In the genomic region with DNA sequence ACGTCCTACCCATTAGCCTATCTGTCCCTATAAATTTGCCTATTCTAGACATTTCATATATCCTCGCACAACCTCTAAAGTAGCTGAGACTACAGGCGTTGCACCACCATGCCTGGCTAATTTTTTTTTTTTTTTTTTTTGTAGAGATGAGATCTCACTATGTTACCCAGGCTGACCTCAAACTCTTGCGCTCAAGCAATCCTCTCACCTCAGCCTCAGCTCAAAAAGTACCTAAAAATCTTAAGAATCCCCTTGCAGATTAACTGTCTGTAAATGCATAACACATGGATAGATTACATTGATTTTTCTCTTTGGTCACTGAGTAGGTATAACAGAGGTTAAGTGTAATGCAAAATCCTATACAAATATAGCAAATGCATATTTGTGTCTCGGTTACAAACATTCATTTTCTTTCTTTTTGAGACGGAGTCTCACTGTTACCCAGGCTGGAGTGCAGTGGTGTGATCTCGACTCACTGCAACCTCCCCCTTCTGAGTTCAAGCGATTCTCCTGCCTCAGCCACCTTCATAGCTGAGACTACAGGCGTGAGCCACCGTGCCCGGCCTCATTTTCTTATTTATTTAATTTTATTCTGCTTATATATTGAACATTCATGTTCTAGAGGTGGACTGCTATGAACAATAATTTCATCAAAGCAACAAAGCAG, we compare ENCODE assay signal across 24 cellular contexts. TPM values are rescaled to one million over a fixed set of nuclear protein-coding genes. Genes with fewer than 3 reads are reported as not detected.
DNase-seq lines count a peak whose midpoint lies in the region; ATAC-seq, FAIRE-seq and TF ChIP-seq lines count a peak whose summit lies in the region.
"Had no signal": no experiment of that assay in that cellular context is flagged by ENCODE, and none has a peak within 500 bp of the region (broad histone marks: within the 10 kb centered on the region; RNA-seq: fewer than 3 reads in every experiment).

No MANE protein-coding gene starts in this region.

- no peaks in the 10 kb centered on the region for H3K36me3 Mint-ChIP-seq in natural killer cell
- H3K36me3 Mint-ChIP-seq: CD4-positive, CD25-positive, alpha-beta regulatory T cell; CD8-positive, alpha-beta memory T cell had no signal

- no peak overlapping the region for H3K4me2 ChIP-seq in GM12878 (ENCODE audit: control insufficient read depth, insufficient read depth)

- no peaks in the 10 kb centered on the region for H3K4me1 ChIP-seq in GM12878 (ENCODE audit: control insufficient read depth, insufficient read depth, low read length)
- no peaks in the 10 kb centered on the region for H3K4me1 ChIP-seq in colonic mucosa
- H3K4me1 ChIP-seq: BE2C had no signal

- POLR2A ChIA-PET in GM12878 (lab: Charles Lee), result interaction anchor here (0.6 to 1.5 kb wide), 3 partner anchors 10 to 42 kb away, joined by 3 to 4 read pairs (median 3); partner anchors contain the start of gene GOLPH3L

- H3K27ac ChIP-seq in GM12878 (ENCODE audit: control insufficient read depth, insufficient read depth) (no peak overlapping the region), colonic mucosa (no peak overlapping the region)
- H3K27ac ChIP-seq: GM23248 had no signal

- no peak for DNase-seq in stimulated activated naive CD8-positive, alpha-beta T cell treated with anti-CD3 and anti-CD28 coated beads, Interleukin-15, amount 100 ng/mL, for 72 hours
- no peak for DNase-seq in stimulated activated naive CD8-positive, alpha-beta T cell treated with anti-CD3 and anti-CD28 coated beads, Interleukin-15, Interleukin-2, amounts not matched to agents 100 U/mL and 50 U/mL, for 24 hours
- DNase-seq in GM12878 (ENCODE audit: low read depth, low spot score) (no peak), natural killer cell (no peak), colonic mucosa (no peak)
- no peak for DNase-seq in stimulated activated CD4-positive, alpha-beta T cell treated with anti-CD3 and anti-CD28 coated beads, Interleukin-12 subunit alpha, Interleukin-12 subunit beta, amount 100 ng/mL, for 4 hours
- DNase-seq: 8988T; BE2C; C1 segment of cervical spinal cord; CD4-positive, CD25-positive, alpha-beta regulatory T cell; CD8-positive, alpha-beta memory T cell; COR-L47; DMS 273 treated with DMSO at 0.1 percent for 48 hours; DMS53; DND-41; EL; GM23248; HCEC 1CT had no signal

- H3K4me3 ChIP-seq in GM12878 (no peak overlapping the region), colonic mucosa (no peak overlapping the region)
- H3K4me3 ChIP-seq: GM23248 had no signal

- no peak for TF ChIP-seq POLR2A in GM12878 (IDR thresholded peaks at IDR 0.05; ENCODE audit: low read depth, low read length)

- H3K9me3 ChIP-seq in GM12878 (replicated peaks; ENCODE audit: control insufficient read depth, insufficient read depth, low read length) (no peaks in the 10 kb centered on the region; the same call in 2 of the 3 replicates), colonic mucosa (no peaks in the 10 kb centered on the region)
- H3K9me3 ChIP-seq: BE2C had no signal

- SMC1A ChIA-PET in GM12878 (lab: Charles Lee; ENCODE audit: uncharacterized antibody, unreplicated experiment), result interaction anchor here (1.0 to 1.7 kb wide), 2 partner anchors 21 to 95 kb away, joined by 4 to 5 read pairs; partner anchors contain the start of gene GOLPH3L

- no peaks in the 10 kb centered on the region for H3K9me3 Mint-ChIP-seq in stimulated activated naive CD8-positive, alpha-beta T cell treated with anti-CD3 and anti-CD28 coated beads, Interleukin-15, amount 100 ng/mL, for 72 hours
- no peaks in the 10 kb centered on the region for H3K9me3 Mint-ChIP-seq in natural killer cell
- H3K9me3 Mint-ChIP-seq: CD4-positive, CD25-positive, alpha-beta regulatory T cell; CD8-positive, alpha-beta memory T cell; IgD-negative memory B cell had no signal

- in situ Hi-C loops in GM12878 (cut with MboI), result no loop called here

- H3K79me2 ChIP-seq in GM12878 (ENCODE audit: control insufficient read depth, insufficient read depth, low read length), result no peaks in the 10 kb centered on the region

- FAIRE-seq in GM12878 (lab: Jason Lieb, UNC), result no peak
- FAIRE-seq: GM12891, H54, HepG2 had no signal

- H3K4me3 Mint-ChIP-seq in stimulated activated naive CD8-positive, alpha-beta T cell treated with anti-CD3 and anti-CD28 coated beads, Interleukin-15, amount 100 ng/mL, for 72 hours, result no peak overlapping the region
- no peak overlapping the region for H3K4me3 Mint-ChIP-seq in natural killer cell
- H3K4me3 Mint-ChIP-seq: CD4-positive, CD25-positive, alpha-beta regulatory T cell; IgD-negative memory B cell had no signal

- TF ChIP-seq CTCF in GM12878 (IDR thresholded peaks at IDR 0.05 in 2 of 3, conservative IDR thresholded peaks at IDR 0.05 in 1 of 3; ENCODE audit: control insufficient read depth in 2 of 3, extremely low read depth in 1 of 3, insufficient read depth in 1 of 3, low read depth in 3 of 3, low read length in 3 of 3) (no peak), natural killer cell (IDR thresholded peaks at IDR 0.05) (no peak), colonic mucosa (IDR thresholded peaks at IDR 0.05) (no peak)

- H3K27ac Mint-ChIP-seq in stimulated activated naive CD8-positive, alpha-beta T cell treated with anti-CD3 and anti-CD28 coated beads, Interleukin-15, amount 100 ng/mL, for 72 hours, result no peak overlapping the region
- H3K27ac Mint-ChIP-seq in natural killer cell, result no peak overlapping the region
- H3K27ac Mint-ChIP-seq: CD4-positive, CD25-positive, alpha-beta regulatory T cell; IgD-negative memory B cell had no signal

- no peaks in the 10 kb centered on the region for H3K27me3 ChIP-seq in GM12878 (replicated peaks in 1 of 2; ENCODE audit: control insufficient read depth in 2 of 2, insufficient read depth in 2 of 2, low read length in 1 of 2)
- H3K27me3 ChIP-seq in colonic mucosa, result no peaks in the 10 kb centered on the region
- H3K27me3 ChIP-seq: BE2C had no signal

- intact Hi-C loops in GM12878 (cut with micrococcal nuclease; ENCODE audit: unreplicated experiment), result no loop called here
- intact Hi-C loops in natural killer cell (cut with micrococcal nuclease), result no loop called here
- intact Hi-C loops in colonic mucosa (cut with DNase I), result no loop called here

- 44% methylated on average over 11 of the region's 11 CpGs for WGBS in GM12878 (ENCODE audit: insufficient coverage, insufficient replicate concordance, low lambda C conversion rate, missing lambda C conversion rate)

- H3K9ac ChIP-seq in GM12878 (ENCODE audit: control insufficient read depth, insufficient read depth, low read length) (no peak overlapping the region), colonic mucosa (ENCODE audit: low read depth in 2 of 2, low read length in 2 of 2) (no peak overlapping the region)
- H3K9ac ChIP-seq: GM23248 had no signal

- no peak for TF ChIP-seq RAD21 in GM12878 (IDR thresholded peaks at IDR 0.05; ENCODE audit: insufficient read depth, low read depth, low read length)

- CTCF ChIA-PET in GM12878 (lab: Yijun Ruan, JAX), result interaction anchor here (1.7 to 1.9 kb wide), 2 partner anchors 26 to 204 kb away, joined by 4 to 6 read pairs; no protein-coding TSS in a partner anchor

- ATAC-seq in stimulated activated naive CD8-positive, alpha-beta T cell treated with anti-CD3 and anti-CD28 coated beads, Interleukin-15, amount 100 ng/mL, for 72 hours, result peak; percentile 31
- ATAC-seq in stimulated activated naive CD8-positive, alpha-beta T cell treated with anti-CD3 and anti-CD28 coated beads, Interleukin-15, Interleukin-2, amounts not matched to agents 100 U/mL and 50 U/mL, for 24 hours, result no peak
- peak; percentile 75 for ATAC-seq in GM12878
- ATAC-seq in natural killer cell, result peak; percentile 58 to 80 (median 68)
- ATAC-seq in HG02642 (IDR thresholded peaks at IDR 0.05; ENCODE audit: poor library complexity, unreplicated experiment), result no peak
- ATAC-seq: HepG2 had no signal

- no peak for TF ChIP-seq EP300 in GM12878 (IDR thresholded peaks at IDR 0.05; ENCODE audit: borderline replicate concordance in 1 of 2, control insufficient read depth in 1 of 2, low read depth in 2 of 2, low read length in 2 of 2)

- H3K4me1 Mint-ChIP-seq in stimulated activated naive CD8-positive, alpha-beta T cell treated with anti-CD3 and anti-CD28 coated beads, Interleukin-15, amount 100 ng/mL, for 72 hours, result no peaks in the 10 kb centered on the region
- H3K4me1 Mint-ChIP-seq in natural killer cell, result no peaks in the 10 kb centered on the region
- H3K4me1 Mint-ChIP-seq: CD4-positive, CD25-positive, alpha-beta regulatory T cell; IgD-negative memory B cell had no signal

- BruUV-seq in GM12878 (replicated peaks; lab: Mats Ljungman, UMichigan), result no TSS peak

- H3K36me3 ChIP-seq in GM12878 (ENCODE audit: control insufficient read depth in 2 of 2, insufficient read depth in 2 of 2, low read length in 1 of 2), result no peaks in the 10 kb centered on the region
- no peaks in the 10 kb centered on the region for H3K36me3 ChIP-seq in colonic mucosa
- H3K36me3 ChIP-seq: BE2C had no signal

- RAD21 ChIA-PET in GM12878 (lab: Charles Lee; ENCODE audit: unreplicated experiment), result interaction anchor here (0.7 to 0.9 kb wide), 3 partner anchors 9 to 99 kb away, joined by 3 to 5 read pairs (median 3); no protein-coding TSS in a partner anchor

- H2AFZ ChIP-seq in GM12878 (ENCODE audit: control insufficient read depth, low read depth, low read length), result no peak overlapping the region
- H2AFZ ChIP-seq: GM23248 had no signal

- no peaks in the 10 kb centered on the region for H4K20me1 ChIP-seq in GM12878 (ENCODE audit: control insufficient read depth, insufficient read depth)

- H3K27me3 Mint-ChIP-seq in stimulated activated naive CD8-positive, alpha-beta T cell treated with anti-CD3 and anti-CD28 coated beads, Interleukin-15, amount 100 ng/mL, for 72 hours, result no peaks in the 10 kb centered on the region
- H3K27me3 Mint-ChIP-seq in natural killer cell (ENCODE audit: low read depth in 2 of 2), result no peaks in the 10 kb centered on the region
- H3K27me3 Mint-ChIP-seq: CD4-positive, CD25-positive, alpha-beta regulatory T cell; CD8-positive, alpha-beta memory T cell; IgD-negative memory B cell had no signal

RNA-seq across cellular contexts. Expression of gene HORMAD1, which starts 2.3 kb away (rescaled TPM):
- total RNA-seq in GM12878 (2013; cell fraction: nucleolus; rRNA removed), result 0.81 TPM in 1 of 2 replicates, not detected in the other
- total RNA-seq in GM12878 (2014; rRNA removed), result 0.22 TPM in 1 of 2 replicates, not detected in the other
- total RNA-seq in GM12878 (2014; rRNA removed; fragmentation: Illumina TruSeq; extraction: Trizol), result 0.22 and 0.28 TPM in 2 replicates
- not detected in 2 replicates for total RNA-seq in GM12878 (2021)
- polyA plus RNA-seq in GM12878 (2011; ENCODE audit: low read depth), result not detected
- polyA plus RNA-seq in GM12878 (2011; rRNA removed), result 0.08 and 0.27 TPM in 2 replicates
- not detected in 2 replicates for polyA plus RNA-seq in GM12878 (2011; cell fraction: cytosol; rRNA removed)
- polyA plus RNA-seq in GM12878 (2011; cell fraction: nucleus; rRNA removed), result 0.27 and 0.32 TPM in 2 replicates
- polyA plus RNA-seq in GM12878 (2012), result 0.15 TPM in 1 of 2 replicates, not detected in the other
- polyA plus RNA-seq in GM12878 (2014; fragmentation: Illumina TruSeq; extraction: Trizol), result 0.78 TPM in 1 of 2 replicates, not detected in the other
- polyA plus RNA-seq in GM12878 (2014; fragmentation: Nextera tagmentation; extraction: Ambion mirVana), result not detected
- polyA plus RNA-seq in GM12878 (2014; rRNA removed), result 0.22 TPM in 1 of 2 replicates, not detected in the other
- polyA plus RNA-seq in GM12878 (2016; fragmentation: Nextera tagmentation; extraction: Ambion mirVana), result under 1 TPM in 1 of 2 experiments, not detected in 1; 0.18 TPM
- not detected in 2 replicates for polyA minus RNA-seq in GM12878 (2011; rRNA and poly(A)+ RNA removed)
- not detected in 2 replicates for polyA minus RNA-seq in GM12878 (2011; cell fraction: cytosol; rRNA and poly(A)+ RNA removed)
- polyA minus RNA-seq in GM12878 (2011; cell fraction: nucleus; rRNA and poly(A)+ RNA removed), result not detected in 2 replicates
- total RNA-seq in natural killer cell, result under 1 TPM in 2 of 3 donors, not detected in 1; 0.57 to 0.65 TPM
- 1 to 10 TPM in 1 of 2 donors, not detected in 1; 1.1 TPM for total RNA-seq in colonic mucosa
- total RNA-seq: CD4-positive, CD25-positive, alpha-beta regulatory T cell; CD8-positive, alpha-beta memory T cell; G401; GM23248; HepG2 had no signal
- polyA plus RNA-seq: CD4-positive, CD25-positive, alpha-beta regulatory T cell; CD8-positive, alpha-beta memory T cell; GM23248; HepG2 had no signal

RNA-seq across cellular contexts. Expression of gene GOLPH3L, which starts 21.4 kb away (rescaled TPM):
- total RNA-seq in GM12878 (2013; cell fraction: nucleolus; rRNA removed), result 22.0 and 23.1 TPM in 2 replicates
- 7.7 and 8.8 TPM in 2 replicates for total RNA-seq in GM12878 (2014; rRNA removed)
- 20.0 and 21.0 TPM in 2 replicates for total RNA-seq in GM12878 (2014; rRNA removed; fragmentation: Illumina TruSeq; extraction: Trizol)
- total RNA-seq in GM12878 (2021), result 17.2 and 18.3 TPM in 2 replicates
- polyA plus RNA-seq in GM12878 (2011; ENCODE audit: low read depth), result 12.6 TPM
- polyA plus RNA-seq in GM12878 (2011; rRNA removed), result 25.2 and 34.7 TPM in 2 replicates
- polyA plus RNA-seq in GM12878 (2011; cell fraction: cytosol; rRNA removed), result 12.0 and 12.5 TPM in 2 replicates
- 6.0 and 6.8 TPM in 2 replicates for polyA plus RNA-seq in GM12878 (2011; cell fraction: nucleus; rRNA removed)
- 26.1 and 30.0 TPM in 2 replicates for polyA plus RNA-seq in GM12878 (2012)
- 27.2 and 29.7 TPM in 2 replicates for polyA plus RNA-seq in GM12878 (2014; fragmentation: Illumina TruSeq; extraction: Trizol)
- polyA plus RNA-seq in GM12878 (2014; fragmentation: Nextera tagmentation; extraction: Ambion mirVana), result 10 to 100 TPM; 11.8 to 12.1 TPM
- 14.2 and 14.5 TPM in 2 replicates for polyA plus RNA-seq in GM12878 (2014; rRNA removed)
- polyA plus RNA-seq in GM12878 (2016; fragmentation: Nextera tagmentation; extraction: Ambion mirVana), result 10 to 100 TPM; 24.4 to 29.9 TPM
- polyA minus RNA-seq in GM12878 (2011; rRNA and poly(A)+ RNA removed), result 22.0 and 22.5 TPM in 2 replicates
- 13.4 and 13.6 TPM in 2 replicates for polyA minus RNA-seq in GM12878 (2011; cell fraction: cytosol; rRNA and poly(A)+ RNA removed)
- polyA minus RNA-seq in GM12878 (2011; cell fraction: nucleus; rRNA and poly(A)+ RNA removed), result 4.8 and 7.3 TPM in 2 replicates
- 10 to 100 TPM in 2 of 3 donors, 1 to 10 TPM in 1; 6.2 to 13.6 (median 10.3) TPM for total RNA-seq in natural killer cell
- 100 to 1,000 TPM in 1 of 2 donors, 10 to 100 TPM in 1; 70.0 to 101 TPM for total RNA-seq in colonic mucosa

RNA-seq across cellular contexts. Expression of gene CTSS, which starts 47.2 kb away (rescaled TPM):
- 122 and 124 TPM in 2 replicates for total RNA-seq in GM12878 (2013; cell fraction: nucleolus; rRNA removed)
- 32.8 and 52.8 TPM in 2 replicates for total RNA-seq in GM12878 (2014; rRNA removed)
- 75.1 and 75.2 TPM in 2 replicates for total RNA-seq in GM12878 (2014; rRNA removed; fragmentation: Illumina TruSeq; extraction: Trizol)
- 49.9 and 50.3 TPM in 2 replicates for total RNA-seq in GM12878 (2021)
- polyA plus RNA-seq in GM12878 (2011; ENCODE audit: low read depth), result 51.8 TPM
- 174 and 224 TPM in 2 replicates for polyA plus RNA-seq in GM12878 (2011; rRNA removed)
- 87.0 TPM in 2 replicates for polyA plus RNA-seq in GM12878 (2011; cell fraction: cytosol; rRNA removed)
- 20.9 and 23.9 TPM in 2 replicates for polyA plus RNA-seq in GM12878 (2011; cell fraction: nucleus; rRNA removed)
- polyA plus RNA-seq in GM12878 (2012), result 75.8 and 109 TPM in 2 replicates
- polyA plus RNA-seq in GM12878 (2014; fragmentation: Illumina TruSeq; extraction: Trizol), result 57.7 and 77.7 TPM in 2 replicates
- 10 to 100 TPM; 68.6 to 84.8 TPM for polyA plus RNA-seq in GM12878 (2014; fragmentation: Nextera tagmentation; extraction: Ambion mirVana)
- polyA plus RNA-seq in GM12878 (2014; rRNA removed), result 52.6 and 64.0 TPM in 2 replicates
- 10 to 100 TPM; 49.4 to 52.4 TPM for polyA plus RNA-seq in GM12878 (2016; fragmentation: Nextera tagmentation; extraction: Ambion mirVana)
- 102 and 156 TPM in 2 replicates for polyA minus RNA-seq in GM12878 (2011; rRNA and poly(A)+ RNA removed)
- 37.6 and 40.0 TPM in 2 replicates for polyA minus RNA-seq in GM12878 (2011; cell fraction: cytosol; rRNA and poly(A)+ RNA removed)
- 10.3 and 13.8 TPM in 2 replicates for polyA minus RNA-seq in GM12878 (2011; cell fraction: nucleus; rRNA and poly(A)+ RNA removed)
- 100 to 1,000 TPM; 169 to 245 (median 229) TPM for total RNA-seq in natural killer cell
- total RNA-seq in colonic mucosa, result 100 to 1,000 TPM; 210 to 554 TPM
- total RNA-seq: G401 had no signal

Comparison
In these comparisons a context has a peak if more than half of its experiments do, and no peak if none do; other contexts are left out.
1. ATAC-seq: peak in stimulated activated naive CD8-positive, alpha-beta T cell treated with anti-CD3 and anti-CD28 coated beads, Interleukin-15, amount 100 ng/mL, for 72 hours (single experiment), GM12878 (single experiment) and natural killer cell (3 of 3); none in stimulated activated naive CD8-positive, alpha-beta T cell treated with anti-CD3 and anti-CD28 coated beads, Interleukin-15, Interleukin-2, amounts not matched to agents 100 U/mL and 50 U/mL, for 24 hours (single experiment) and HG02642 (single experiment).